20 cellular contexts compared by ENCODE assay signal in the genomic region with DNA sequence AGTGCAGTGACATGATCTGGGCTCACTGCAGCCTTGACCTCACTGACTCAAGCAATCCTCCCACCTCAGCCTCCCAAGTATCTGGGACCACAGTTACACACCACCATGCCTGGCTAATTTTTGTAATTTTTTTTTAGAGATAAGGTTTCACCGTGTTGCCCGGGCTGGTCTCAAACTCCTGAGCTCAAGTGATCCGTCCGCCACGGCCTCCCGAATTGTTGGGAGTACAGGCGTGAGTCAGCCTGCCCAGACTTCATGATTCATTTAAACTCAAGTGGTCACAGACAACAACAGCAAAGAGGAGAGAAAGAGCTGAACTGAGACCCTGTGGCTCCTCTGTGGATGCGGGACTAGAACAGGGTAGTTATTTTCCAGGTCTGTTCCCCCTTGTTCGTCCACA.
A peak's percentile ranks its signal among the peaks of the same experiment; 100 is the strongest.
DNase-seq lines count a peak whose midpoint lies in the region; ATAC-seq and TF ChIP-seq lines count a peak whose summit lies in the region.
"Had no signal": no experiment of that assay in that cellular context is flagged by ENCODE, and none has a peak within 500 bp of the region (broad histone marks: within the 10 kb centered on the region; RNA-seq: fewer than 3 reads in every experiment).

No MANE protein-coding gene starts in this region.

- in situ Hi-C loops in ACHN (cut with HindIII; ENCODE audit: low pct_ligation_motif_present, low pct_unique_long_range_greater_than_20kb, low sequenced_read_pairs) = no loop called here

- CTCF ChIA-PET in HEK293 (lab: Yijun Ruan, JAX) = no interaction called here
- CTCF ChIA-PET in activated CD8-positive, alpha-beta T cell treated with anti-CD3 and anti-CD28 coated beads for 36 hours (lab: Charles Lee) = no interaction called here

- TF ChIP-seq CTCF in HEK293 (tag by site-specific recombination; IDR thresholded peaks at IDR 0.05) = no peak
- TF ChIP-seq CTCF in fibroblast of mammary gland (conservative IDR thresholded peaks at IDR 0.05; ENCODE audit: control insufficient read depth, insufficient read depth, low read depth, low read length) = no peak
- no peak for TF ChIP-seq CTCF in activated CD8-positive, alpha-beta T cell treated with anti-CD3 and anti-CD28 coated beads for 36 hours (IDR thresholded peaks at IDR 0.05)
- TF ChIP-seq CTCF in right atrium auricular region (IDR thresholded peaks at IDR 0.05) = no peak

- H3K4me3 ChIP-seq in HEK293 (ENCODE audit: low read depth, low read length) (no peak overlapping the region), fibroblast of mammary gland (ENCODE audit: control insufficient read depth, low read depth, low read length) (no peak overlapping the region), right atrium auricular region (no peak overlapping the region)
- H3K4me3 ChIP-seq: GM12878, mucosa of descending colon, upper lobe of left lung had no signal

- H3K36me3 ChIP-seq in HEK293 (ENCODE audit: control insufficient read depth in 2 of 2, insufficient read depth in 1 of 2, low read length in 2 of 2) = no peaks in the 10 kb centered on the region
- peaks cover 9% of the 10 kb centered on the region for H3K36me3 ChIP-seq in right atrium auricular region
- H3K36me3 ChIP-seq: neutrophil, WERI-Rb-1 had no signal

- intact Hi-C loops in activated CD8-positive, alpha-beta T cell treated with anti-CD3 and anti-CD28 coated beads for 36 hours (cut with micrococcal nuclease) = no loop called here

- H3K4me1 Mint-ChIP-seq in activated CD8-positive, alpha-beta T cell treated with anti-CD3 and anti-CD28 coated beads for 36 hours (ENCODE audit: low read depth) = no peaks in the 10 kb centered on the region

- no peak overlapping the region for H3K27ac Mint-ChIP-seq in activated CD8-positive, alpha-beta T cell treated with anti-CD3 and anti-CD28 coated beads for 36 hours
- H3K27ac Mint-ChIP-seq: activated CD8-positive, alpha-beta T cell treated with anti-CD3 and anti-CD28 coated beads, Interleukin-2, amount 10 ng/mL, durations not matched to agents 7 days and 5 days had no signal

- ATAC-seq in activated CD8-positive, alpha-beta T cell treated with anti-CD3 and anti-CD28 coated beads for 36 hours = no peak
- ATAC-seq: activated CD8-positive, alpha-beta T cell treated with anti-CD3 and anti-CD28 coated beads, Interleukin-2, amount 10 ng/mL, durations not matched to agents 7 days and 5 days; CD8-positive, alpha-beta T cell; GM12878; left cardiac atrium; mucosa of descending colon; stimulated activated naive CD8-positive, alpha-beta T cell treated with anti-CD3 and anti-CD28 coated beads, Interleukin-15, Interleukin-2, amounts not matched to agents 100 U/mL and 50 U/mL, for 24 hours had no signal

- no peaks in the 10 kb centered on the region for H3K9me3 Mint-ChIP-seq in activated CD8-positive, alpha-beta T cell treated with anti-CD3 and anti-CD28 coated beads for 36 hours
- H3K9me3 Mint-ChIP-seq: CD8-positive, alpha-beta T cell had no signal

- H3K4me3 Mint-ChIP-seq in activated CD8-positive, alpha-beta T cell treated with anti-CD3 and anti-CD28 coated beads for 36 hours = no peak overlapping the region
- H3K4me3 Mint-ChIP-seq: activated CD8-positive, alpha-beta T cell treated with anti-CD3 and anti-CD28 coated beads, Interleukin-2, amount 10 ng/mL, durations not matched to agents 7 days and 5 days; CD8-positive, alpha-beta T cell had no signal

- POLR2A ChIA-PET in HEK293 (lab: Yijun Ruan, JAX) = no interaction called here
- POLR2A ChIA-PET in activated CD8-positive, alpha-beta T cell treated with anti-CD3 and anti-CD28 coated beads for 36 hours (lab: Charles Lee) = no interaction called here

- H3K9me3 ChIP-seq in HEK293 (ENCODE audit: control insufficient read depth, insufficient read depth, low read depth, low read length) (no peaks in the 10 kb centered on the region), right atrium auricular region (no peaks in the 10 kb centered on the region)
- H3K9me3 ChIP-seq: mucosa of descending colon, neutrophil, upper lobe of left lung had no signal

- no peaks in the 10 kb centered on the region for H3K27me3 Mint-ChIP-seq in activated CD8-positive, alpha-beta T cell treated with anti-CD3 and anti-CD28 coated beads for 36 hours

- H3K27ac ChIP-seq in HEK293 (ENCODE audit: extremely low read depth, low read depth, low read length) (no peak overlapping the region), right atrium auricular region (no peak overlapping the region)
- H3K27ac ChIP-seq: neutrophil, upper lobe of left lung, WERI-Rb-1 had no signal

- H3K36me3 Mint-ChIP-seq in activated CD8-positive, alpha-beta T cell treated with anti-CD3 and anti-CD28 coated beads for 36 hours (ENCODE audit: low read depth) = peaks cover 2% of the 10 kb centered on the region

- H3K4me1 ChIP-seq in HEK293 (ENCODE audit: control insufficient read depth, insufficient read depth, low read length) = no peaks in the 10 kb centered on the region
- no peaks in the 10 kb centered on the region for H3K4me1 ChIP-seq in right atrium auricular region
- H3K4me1 ChIP-seq: upper lobe of left lung had no signal

- DNase-seq in ACHN = peak; percentile 47
- peak; percentile 82 for DNase-seq in NCI-H510A treated with DMSO at 0.1 percent for 48 hours (lab: John Stamatoyannopoulos, UW)
- DNase-seq in fibroblast of mammary gland (ENCODE audit: low read depth) = peak; percentile 33
- no peak for DNase-seq in activated CD8-positive, alpha-beta T cell treated with anti-CD3 and anti-CD28 coated beads for 36 hours
- DNase-seq in right atrium auricular region (ENCODE audit: low spot score) = no peak
- no peak for DNase-seq in 8988T
- DNase-seq in ureter (ENCODE audit: low spot score) = no peak
- DNase-seq: activated CD8-positive, alpha-beta T cell treated with anti-CD3 and anti-CD28 coated beads, Interleukin-2, amount 10 ng/mL, durations not matched to agents 7 days and 5 days; left cardiac atrium; mucosa of descending colon; NCI-H2081 treated with DMSO at 0.1 percent for 48 hours; Right ventricle myocardium superior; stimulated activated naive CD8-positive, alpha-beta T cell treated with anti-CD3 and anti-CD28 coated beads, Interleukin-15, Interleukin-2, amounts not matched to agents 100 U/mL and 50 U/mL, for 24 hours; T-helper 1 cell; upper lobe of left lung; WERI-Rb-1 had no signal

- no peaks in the 10 kb centered on the region for H3K27me3 ChIP-seq in right atrium auricular region
- H3K27me3 ChIP-seq: neutrophil, upper lobe of left lung had no signal

TF ChIP-seq in HEK293, 187 proteins besides CTCF, POLR2A, EP300 and RAD21:
- TF ChIP-seq SP3 (tag by site-specific recombination; IDR thresholded peaks at IDR 0.05) (no peak), ZNF121 (tag by site-specific recombination; IDR thresholded peaks at IDR 0.05) (0 out of 2 replicates have a peak, but pooled peaks have one; percentile 22)

Comparison
In these comparisons a context has a peak if more than half of its experiments do, and no peak if none do; other contexts are left out.
1. DNase-seq: peak in ACHN (single experiment), NCI-H510A treated with DMSO at 0.1 percent for 48 hours (single experiment) and fibroblast of mammary gland (single experiment); none in activated CD8-positive, alpha-beta T cell treated with anti-CD3 and anti-CD28 coated beads for 36 hours (single experiment), right atrium auricular region (single experiment), 8988T (single experiment) and ureter (single experiment).